ENCODE assay signal across 11 cellular contexts in genomic region chr2:193482557-193482956, GRCh38.
DNase-seq lines count a peak whose midpoint lies in the region; ATAC-seq, FAIRE-seq and TF ChIP-seq lines count a peak whose summit lies in the region.
"Had no signal": no experiment of that assay in that cellular context is flagged by ENCODE, and none has a peak within 500 bp of the region (broad histone marks: within the 10 kb centered on the region; RNA-seq: fewer than 3 reads in every experiment).

No MANE protein-coding gene starts in this region.

- TF ChIP-seq POLR2A in GM12892 (IDR thresholded peaks at IDR 0.05; ENCODE audit: low read depth, low read length) (no peak), stomach (IDR thresholded peaks at IDR 0.05) (no peak)

- H3K79me2 ChIP-seq in Karpas-422 (ENCODE audit: low read length), result no peaks in the 10 kb centered on the region

- H3K4me2 ChIP-seq in Karpas-422 (ENCODE audit: low read depth, low read length, poor library complexity, severe bottlenecking), result no peak overlapping the region

- TF ChIP-seq CTCF in stomach (IDR thresholded peaks at IDR 0.05), result no peak

- H2AFZ ChIP-seq in Karpas-422 (ENCODE audit: low read length), result no peak overlapping the region

- no peak for TF ChIP-seq EP300 in stomach (IDR thresholded peaks at IDR 0.05)

- H3K9me3 ChIP-seq in Karpas-422 (ENCODE audit: low read length), result peaks cover 13% of the 10 kb centered on the region
- no peaks in the 10 kb centered on the region for H3K9me3 ChIP-seq in stomach

- ATAC-seq in GM19328 (IDR thresholded peaks at IDR 0.05; ENCODE audit: unreplicated experiment) (peak; percentile 99), HG02840 (IDR thresholded peaks at IDR 0.05; ENCODE audit: low FRiP score, unreplicated experiment) (peak; percentile 93), HG03565 (IDR thresholded peaks at IDR 0.05; ENCODE audit: unreplicated experiment) (peak; percentile 96)

- no peaks in the 10 kb centered on the region for H3K9me2 ChIP-seq in Karpas-422 (replicated peaks; ENCODE audit: insufficient read depth, low read length)

- peak; percentile 44 for FAIRE-seq in GM12892 (lab: Jason Lieb, UNC)
- FAIRE-seq: astrocyte had no signal

- WGBS in stomach, 5 donors, result 65 to 80% (median 75%) methylated on average over 3 of the region's 3 CpGs

- H3K4me1 ChIP-seq in Karpas-422 (ENCODE audit: low read length), result no peaks in the 10 kb centered on the region
- H3K4me1 ChIP-seq in stomach, result no peaks in the 10 kb centered on the region

- H4K20me1 ChIP-seq in Karpas-422 (ENCODE audit: insufficient read depth, low read depth, low read length), result no peaks in the 10 kb centered on the region

- H3K27me3 ChIP-seq in Karpas-422 (ENCODE audit: low read length) (no peaks in the 10 kb centered on the region), stomach (no peaks in the 10 kb centered on the region)

- intact Hi-C loops in stomach (cut with DNase I; ENCODE audit: low total_unique reads), result no loop called here

- no peak for DNase-seq in GM12892 (ENCODE audit: insufficient read length)
- no peak for DNase-seq in Karpas-422
- no peak for DNase-seq in DMS153 (lab: John Stamatoyannopoulos, UW)
- DNase-seq in stomach, result no peak
- no peak for DNase-seq in NCI-H187 (lab: John Stamatoyannopoulos, UW)
- DNase-seq: C1 segment of cervical spinal cord, NCI-H226 had no signal

- no peak overlapping the region for H3K27ac ChIP-seq in Karpas-422 (ENCODE audit: low read length)
- no peak overlapping the region for H3K27ac ChIP-seq in stomach

- H3K36me3 ChIP-seq in Karpas-422 (ENCODE audit: insufficient read depth, low read length), result no peaks in the 10 kb centered on the region
- no peaks in the 10 kb centered on the region for H3K36me3 ChIP-seq in stomach

- H3K4me3 ChIP-seq in Karpas-422 (ENCODE audit: low read length), result no peak overlapping the region
- no peak overlapping the region for H3K4me3 ChIP-seq in stomach

- H3K9ac ChIP-seq in Karpas-422 (ENCODE audit: low read length), result no peak overlapping the region
